Comparison of ENCODE assay signal across 1 cellular context in genomic region chr5:131589510-131590348, GRCh38.
TF ChIP-seq lines count a peak whose summit lies in the region.

No MANE protein-coding gene starts in this region.

TF ChIP-seq in K562, 482 proteins besides CTCF, POLR2A, EP300 and RAD21 (continued from another document and continues in another):
- TF ChIP-seq ARID3A (IDR thresholded peaks at IDR 0.05; ENCODE audit: borderline replicate concordance, low read depth, low read length) (no peak), SRF (CRISPR knock-in tag; IDR thresholded peaks at IDR 0.05) (no peak), NBN (IDR thresholded peaks at IDR 0.05; ENCODE audit: low read depth) (no peak), SMC3 (conservative IDR thresholded peaks at IDR 0.05; ENCODE audit: insufficient read depth, low read depth, low read length) (peak; percentile 75), MTA1 (IDR thresholded peaks at IDR 0.05; ENCODE audit: borderline replicate concordance) (no peak), HNRNPH1 (optimal IDR thresholded peaks at IDR 0.05; ENCODE audit: low read depth, low read length) (no peak), TEAD1 (CRISPR knock-in tag; IDR thresholded peaks at IDR 0.05) (0 out of 4 replicates have a peak, but pooled peaks of 1 of the 2 experiments have one; percentile 18), JUND (IDR thresholded peaks at IDR 0.05; ENCODE audit: borderline replicate concordance, low read depth, low read length) (no peak), JUND (tag; IDR thresholded peaks at IDR 0.05; ENCODE audit: borderline replicate concordance, low read depth, low read length) (peak; percentile 23; the same call in 1 of the 3 replicates), ZNF140 (CRISPR knock-in tag; IDR thresholded peaks at IDR 0.05) (no peak), MAZ (CRISPR knock-in tag; conservative IDR thresholded peaks at IDR 0.05 in 1 of 2, IDR thresholded peaks at IDR 0.05 in 1 of 2) (peak in 1 of 2 experiments; percentile 42; a peak in 2 of 4 replicates), CEBPB (tag; IDR thresholded peaks at IDR 0.05) (peak; percentile 66), E2F6 (IDR thresholded peaks at IDR 0.05; ENCODE audit: borderline replicate concordance in 1 of 2, extremely low read depth in 1 of 2, insufficient read depth in 1 of 2, insufficient read length in 1 of 2, low read depth in 1 of 2, low read length in 1 of 2, poor library complexity in 1 of 2, severe bottlenecking in 1 of 2) (no peak), MEIS2 (IDR thresholded peaks at IDR 0.05; ENCODE audit: partially characterized antibody) (peak; percentile 73), CEBPG (CRISPR knock-in tag; IDR thresholded peaks at IDR 0.05) (no peak), CEBPG (tag; conservative IDR thresholded peaks at IDR 0.05 in 1 of 2, IDR thresholded peaks at IDR 0.05 in 1 of 2) (peak in 1 of 2 experiments; percentile 45; a peak in 3 of 4 replicates), ZBTB49 (CRISPR knock-in tag; IDR thresholded peaks at IDR 0.05; ENCODE audit: borderline replicate concordance) (0 out of 2 replicates have a peak, but pooled peaks have one; percentile 39), XRCC3 (IDR thresholded peaks at IDR 0.05) (no peak), HDGF (IDR thresholded peaks at IDR 0.05) (no peak), SP2 (IDR thresholded peaks at IDR 0.05; ENCODE audit: extremely low read depth, low read depth, low read length, poor library complexity, severe bottlenecking) (no peak), BCOR (IDR thresholded peaks at IDR 0.05) (no peak), POLR3G (IDR thresholded peaks at IDR 0.05; ENCODE audit: extremely low read depth, insufficient read length, insufficient replicate concordance) (no peak), GATA2 (CRISPR knock-in tag; IDR thresholded peaks at IDR 0.05) (no peak), ZNF584 (CRISPR knock-in tag; IDR thresholded peaks at IDR 0.05; ENCODE audit: low read depth) (no peak), ZEB2 (IDR thresholded peaks at IDR 0.05) (no peak), ZNF134 (CRISPR knock-in tag; conservative IDR thresholded peaks at IDR 0.05) (no peak), RFX7 (CRISPR knock-in tag; IDR thresholded peaks at IDR 0.05) (no peak), AFF4 (CRISPR knock-in tag; IDR thresholded peaks at IDR 0.05) (no peak), PTRF (tag; IDR thresholded peaks at IDR 0.05) (no peak), ARID2 (IDR thresholded peaks at IDR 0.05) (0 out of 2 replicates have a peak, but pooled peaks have one; percentile 29), NONO (IDR thresholded peaks at IDR 0.05; ENCODE audit: low read depth in 2 of 2, low read length in 1 of 2) (0 out of 4 replicates have a peak, but pooled peaks of 1 of the 2 experiments have one; percentile 44), PBX2 (CRISPR knock-in tag; IDR thresholded peaks at IDR 0.05; ENCODE audit: low read depth) (no peak), PBX2 (tag; conservative IDR thresholded peaks at IDR 0.05; ENCODE audit: low read depth) (peak; percentile 69), CC2D1A (IDR thresholded peaks at IDR 0.05) (peak; percentile 41; the same call in 1 of the 2 replicates), ZNF436 (CRISPR knock-in tag; IDR thresholded peaks at IDR 0.05) (no peak), GABPB1 (CRISPR knock-in tag; IDR thresholded peaks at IDR 0.05) (0 out of 2 replicates have a peak, but pooled peaks have one; percentile 32), ZBTB8A (IDR thresholded peaks at IDR 0.05; ENCODE audit: partially characterized antibody) (no peak), ZNF766 (CRISPR knock-in tag; conservative IDR thresholded peaks at IDR 0.05) (no peak), ESRRA (IDR thresholded peaks at IDR 0.05; ENCODE audit: borderline replicate concordance, low read depth) (no peak), ARHGAP35 (IDR thresholded peaks at IDR 0.05; ENCODE audit: partially characterized antibody) (no peak), STAG1 (CRISPR knock-in tag; IDR thresholded peaks at IDR 0.05; ENCODE audit: borderline replicate concordance) (peak; percentile 45; the same call in 1 of the 2 replicates), ZBTB9 (CRISPR knock-in tag; IDR thresholded peaks at IDR 0.05) (no peak)
- TF ChIP-seq, protein P1, sequence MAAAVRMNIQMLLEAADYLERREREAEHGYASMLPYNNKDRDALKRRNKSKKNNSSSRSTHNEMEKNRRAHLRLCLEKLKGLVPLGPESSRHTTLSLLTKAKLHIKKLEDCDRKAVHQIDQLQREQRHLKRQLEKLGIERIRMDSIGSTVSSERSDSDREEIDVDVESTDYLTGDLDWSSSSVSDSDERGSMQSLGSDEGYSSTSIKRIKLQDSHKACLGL (CRISPR knock-in tag; IDR thresholded peaks at IDR 0.05; ENCODE audit: borderline replicate concordance, poor library complexity, severe bottlenecking) = no peak
- TF ChIP-seq, protein P2, sequence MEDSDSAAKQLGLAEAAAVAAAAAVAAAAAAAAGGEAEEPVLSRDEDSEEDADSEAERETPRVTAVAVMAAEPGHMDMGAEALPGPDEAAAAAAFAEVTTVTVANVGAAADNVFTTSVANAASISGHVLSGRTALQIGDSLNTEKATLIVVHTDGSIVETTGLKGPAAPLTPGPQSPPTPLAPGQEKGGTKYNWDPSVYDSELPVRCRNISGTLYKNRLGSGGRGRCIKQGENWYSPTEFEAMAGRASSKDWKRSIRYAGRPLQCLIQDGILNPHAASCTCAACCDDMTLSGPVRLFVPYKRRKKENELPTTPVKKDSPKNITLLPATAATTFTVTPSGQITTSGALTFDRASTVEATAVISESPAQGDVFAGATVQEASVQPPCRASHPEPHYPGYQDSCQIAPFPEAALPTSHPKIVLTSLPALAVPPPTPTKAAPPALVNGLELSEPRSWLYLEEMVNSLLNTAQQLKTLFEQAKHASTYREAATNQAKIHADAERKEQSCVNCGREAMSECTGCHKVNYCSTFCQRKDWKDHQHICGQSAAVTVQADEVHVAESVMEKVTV (CRISPR knock-in tag; IDR thresholded peaks at IDR 0.05) = peak; percentile 77
- TF ChIP-seq, protein P3, sequence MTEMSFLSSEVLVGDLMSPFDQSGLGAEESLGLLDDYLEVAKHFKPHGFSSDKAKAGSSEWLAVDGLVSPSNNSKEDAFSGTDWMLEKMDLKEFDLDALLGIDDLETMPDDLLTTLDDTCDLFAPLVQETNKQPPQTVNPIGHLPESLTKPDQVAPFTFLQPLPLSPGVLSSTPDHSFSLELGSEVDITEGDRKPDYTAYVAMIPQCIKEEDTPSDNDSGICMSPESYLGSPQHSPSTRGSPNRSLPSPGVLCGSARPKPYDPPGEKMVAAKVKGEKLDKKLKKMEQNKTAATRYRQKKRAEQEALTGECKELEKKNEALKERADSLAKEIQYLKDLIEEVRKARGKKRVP (CRISPR knock-in tag; IDR thresholded peaks at IDR 0.05) = no peak
- TF ChIP-seq, protein P4, sequence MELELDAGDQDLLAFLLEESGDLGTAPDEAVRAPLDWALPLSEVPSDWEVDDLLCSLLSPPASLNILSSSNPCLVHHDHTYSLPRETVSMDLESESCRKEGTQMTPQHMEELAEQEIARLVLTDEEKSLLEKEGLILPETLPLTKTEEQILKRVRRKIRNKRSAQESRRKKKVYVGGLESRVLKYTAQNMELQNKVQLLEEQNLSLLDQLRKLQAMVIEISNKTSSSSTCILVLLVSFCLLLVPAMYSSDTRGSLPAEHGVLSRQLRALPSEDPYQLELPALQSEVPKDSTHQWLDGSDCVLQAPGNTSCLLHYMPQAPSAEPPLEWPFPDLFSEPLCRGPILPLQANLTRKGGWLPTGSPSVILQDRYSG (tag; conservative IDR thresholded peaks at IDR 0.05; ENCODE audit: low read depth) = no peak
- TF ChIP-seq, protein P5, sequence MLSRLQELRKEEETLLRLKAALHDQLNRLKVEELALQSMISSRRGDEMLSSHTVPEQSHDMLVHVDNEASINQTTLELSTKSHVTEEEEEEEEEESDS (CRISPR knock-in tag; IDR thresholded peaks at IDR 0.05) = no peak
